ENCODE assay signal across 8 cellular contexts in the genomic region with DNA sequence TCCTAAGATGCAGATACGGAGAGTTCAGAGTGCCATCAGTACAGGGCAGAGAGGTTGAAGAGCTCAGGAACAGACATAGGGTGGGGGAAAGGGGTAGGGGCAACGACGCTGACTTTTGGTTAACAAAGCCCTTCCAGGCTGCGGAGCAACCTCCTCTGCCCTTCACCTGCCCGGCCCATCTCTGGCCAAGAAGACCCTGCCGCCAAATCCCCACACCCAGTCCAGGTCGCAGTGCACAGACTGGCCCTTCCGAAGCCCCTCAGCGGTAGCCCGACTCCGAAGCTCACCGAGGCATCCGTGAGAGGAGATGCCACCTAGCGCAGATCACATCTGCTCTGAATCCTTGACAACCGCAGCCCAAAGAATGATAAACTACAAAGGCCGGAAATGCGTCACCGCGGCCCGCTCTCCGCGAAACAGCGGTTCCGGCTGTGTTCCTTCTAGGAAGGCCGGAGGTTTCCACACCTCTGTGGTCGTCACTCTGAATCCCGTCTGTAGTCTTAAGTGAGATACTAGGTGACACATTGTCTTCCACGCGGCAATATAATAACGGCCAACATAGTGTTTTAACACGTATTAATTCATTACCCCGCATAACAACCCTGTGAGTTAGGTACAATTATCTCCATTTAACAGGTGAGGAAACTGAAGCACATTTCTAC. TPM values are rescaled to one million over a fixed set of nuclear protein-coding genes. Genes with fewer than 3 reads are reported as not detected.
DNase-seq lines count a peak whose midpoint lies in the region; ATAC-seq lines count a peak whose summit lies in the region.

Gene ZSCAN23 (minus strand): TSS at position 380 of the 662 bp plus-strand sequence. CDS start 7,225 bp downstream, outside the sequence.

- CTCF ChIA-PET in activated CD4-positive, alpha-beta T cell treated with anti-CD3 and anti-CD28 coated beads, Interleukin-2, amount 10 ng/mL, durations not matched to agents 7 days and 5 days (lab: Charles Lee), result no interaction called here

- POLR2A ChIA-PET in activated CD4-positive, alpha-beta T cell treated with anti-CD3 and anti-CD28 coated beads, Interleukin-2, amount 10 ng/mL, durations not matched to agents 7 days and 5 days (lab: Charles Lee), result no interaction called here

- peak within 1 kb of the TSS; percentile 97 for H3K4me3 Mint-ChIP-seq in activated CD4-positive, alpha-beta T cell treated with anti-CD3 and anti-CD28 coated beads, Interleukin-2, amount 10 ng/mL, durations not matched to agents 7 days and 5 days

- H3K9me3 Mint-ChIP-seq in activated CD4-positive, alpha-beta T cell treated with anti-CD3 and anti-CD28 coated beads, Interleukin-2, amount 10 ng/mL, durations not matched to agents 7 days and 5 days, result peaks cover 17% of the 10 kb centered on the region

- peaks cover 28% of the 10 kb centered on the region for H3K36me3 Mint-ChIP-seq in activated CD4-positive, alpha-beta T cell treated with anti-CD3 and anti-CD28 coated beads, Interleukin-2, amount 10 ng/mL, durations not matched to agents 7 days and 5 days (ENCODE audit: low read depth)

- H3K27me3 Mint-ChIP-seq in activated CD4-positive, alpha-beta T cell treated with anti-CD3 and anti-CD28 coated beads, Interleukin-2, amount 10 ng/mL, durations not matched to agents 7 days and 5 days, result peaks cover 18% of the 10 kb centered on the region

- H3K27ac Mint-ChIP-seq in activated CD4-positive, alpha-beta T cell treated with anti-CD3 and anti-CD28 coated beads, Interleukin-2, amount 10 ng/mL, durations not matched to agents 7 days and 5 days, result peak within 1 kb of the TSS; percentile 97

- peaks cover 44% of the 10 kb centered on the region for H3K4me1 Mint-ChIP-seq in activated CD4-positive, alpha-beta T cell treated with anti-CD3 and anti-CD28 coated beads, Interleukin-2, amount 10 ng/mL, durations not matched to agents 7 days and 5 days

- ATAC-seq in GM18508 (IDR thresholded peaks at IDR 0.05; ENCODE audit: insufficient read depth, unreplicated experiment) (peak; percentile 90), HG03039 (IDR thresholded peaks at IDR 0.05; ENCODE audit: unreplicated experiment) (peak; percentile 70), left lobe of liver (peak; percentile 60)

- DNase-seq in NCI-H2196 treated with DMSO at 0.1 percent for 48 hours (lab: John Stamatoyannopoulos, UW; ENCODE audit: unreplicated experiment) (peak; percentile 77), dermis blood vessel endothelial cell (peak; percentile 85), left lobe of liver (ENCODE audit: low spot score) (no peak), SKM-1 treated with dmso at 0.1 percent for 144 hours (lab: John Stamatoyannopoulos, UW; ENCODE audit: unreplicated experiment) (no peak)
- peak; percentile 89 for DNase-seq in activated CD4-positive, alpha-beta T cell treated with anti-CD3 and anti-CD28 coated beads, Interleukin-2, amount 10 ng/mL, durations not matched to agents 7 days and 5 days
- peak; percentile 64 to 66 for DNase-seq in stimulated activated CD4-positive, alpha-beta T cell treated with anti-CD3 and anti-CD28 coated beads, Interleukin-1b, Interleukin-23, amount 100 ng/mL, for 4 hours (ENCODE audit: low read depth in 2 of 2)

RNA-seq across cellular contexts. Expression of gene ZSCAN23, which starts in this region (rescaled TPM):
- 1 to 10 TPM; 1.5 to 1.7 TPM for total RNA-seq in activated CD4-positive, alpha-beta T cell treated with anti-CD3 and anti-CD28 coated beads, Interleukin-2, amount 10 ng/mL, durations not matched to agents 7 days and 5 days
- total RNA-seq in dermis blood vessel endothelial cell (0.51 and 0.74 TPM in 2 replicates), left lobe of liver (0.40 TPM)

Comparison
In these comparisons a context has a peak if more than half of its experiments do, and no peak if none do; other contexts are left out.
1. Peak in DNase-seq in dermis blood vessel endothelial cell; RNA of the gene not detected or under 1 TPM.
2. Peak in ATAC-seq in left lobe of liver; RNA of the gene not detected or under 1 TPM.
3. DNase-seq: peak in NCI-H2196 treated with DMSO at 0.1 percent for 48 hours (single experiment), activated CD4-positive, alpha-beta T cell treated with anti-CD3 and anti-CD28 coated beads, Interleukin-2, amount 10 ng/mL, durations not matched to agents 7 days and 5 days (single experiment) and stimulated activated CD4-positive, alpha-beta T cell treated with anti-CD3 and anti-CD28 coated beads, Interleukin-1b, Interleukin-23, amount 100 ng/mL, for 4 hours (2 of 2); none in left lobe of liver (single experiment) and SKM-1 treated with dmso at 0.1 percent for 144 hours (single experiment).
4. Peak in every context shown above with its lines, with median percentiles within 50 percentile points of each other: ATAC-seq.